Comparison of ENCODE assay signal across 9 cellular contexts in genomic region chr6:90411292-90411781, GRCh38.
DNase-seq lines count a peak whose midpoint lies in the region; ATAC-seq and TF ChIP-seq lines count a peak whose summit lies in the region.
"Had no signal": no experiment of that assay in that cellular context is flagged by ENCODE, and none has a peak within 500 bp of the region (broad histone marks: within the 10 kb centered on the region; RNA-seq: fewer than 3 reads in every experiment).

No MANE protein-coding gene starts in this region.

- H3K36me3 Mint-ChIP-seq in activated T-helper 17 cell treated with anti-CD3 and anti-CD28 coated beads, Interleukin-2, amount 50 U/mL, for 72 hours (ENCODE audit: low read depth), result no peaks in the 10 kb centered on the region

- in situ Hi-C loops in KBM-7 (cut with MboI; ENCODE audit: low pct_unique_long_range_greater_than_20kb, low sequenced_read_pairs), result no loop called here

- TF ChIP-seq CTCF in GM10266 (IDR thresholded peaks at IDR 0.05; ENCODE audit: control insufficient read depth, insufficient read depth, low read depth, missing control alignments), result no peak
- TF ChIP-seq CTCF in suprapubic skin (IDR thresholded peaks at IDR 0.05), result no peak

- H3K4me3 Mint-ChIP-seq in activated T-helper 17 cell treated with anti-CD3 and anti-CD28 coated beads, Interleukin-2, amount 50 U/mL, for 72 hours, result peak overlapping the region; percentile 78
- H3K4me3 Mint-ChIP-seq: dendritic cell treated with granulocyte-macrophage colony-stimulating factor and Interleukin-4, amounts not matched to agents 40 ng/mL and 50 ng/mL, for 4 days had no signal

- H3K4me3 ChIP-seq in HUES6 (ENCODE audit: low read depth, low read length), result 0 out of 2 replicates have a peak overlapping the region, but pooled peaks have one; percentile 8
- H3K4me3 ChIP-seq in suprapubic skin, result no peak overlapping the region

- peaks cover 10% of the 10 kb centered on the region for H3K9me3 Mint-ChIP-seq in activated T-helper 17 cell treated with anti-CD3 and anti-CD28 coated beads, Interleukin-2, amount 50 U/mL, for 72 hours
- H3K9me3 Mint-ChIP-seq: dendritic cell treated with granulocyte-macrophage colony-stimulating factor and Interleukin-4, amounts not matched to agents 40 ng/mL and 50 ng/mL, for 4 days had no signal

- peak; percentile 65 for DNase-seq in GM10266 (ENCODE audit: extremely low spot score)
- DNase-seq in stimulated activated CD4-positive, alpha-beta T cell treated with anti-CD3 and anti-CD28 coated beads, Interleukin-1b, Interleukin-23, amount 100 ng/mL, for 48 hours, result peak; percentile 87
- no peak for DNase-seq in NCI-H187 (lab: John Stamatoyannopoulos, UW)
- no peak for DNase-seq in KBM-7
- no peak for DNase-seq in suprapubic skin (ENCODE audit: low spot score in 2 of 2)

- H3K9ac ChIP-seq in HUES6 (ENCODE audit: low read length), result peak overlapping the region; percentile 42

- H3K27ac ChIP-seq in HUES6 (ENCODE audit: low read depth, low read length), result peak overlapping the region; percentile 50; the same call in 1 of the 2 replicates
- H3K27ac ChIP-seq in suprapubic skin, result no peak overlapping the region

- H3K9me3 ChIP-seq in HUES6 (ENCODE audit: control insufficient read depth, insufficient read depth, low read depth, low read length) (no peaks in the 10 kb centered on the region), suprapubic skin (no peaks in the 10 kb centered on the region)

- TF ChIP-seq POLR2A in suprapubic skin (IDR thresholded peaks at IDR 0.05), result no peak

- H3K4me1 ChIP-seq in HUES6 (ENCODE audit: control insufficient read depth, insufficient read depth, low read length) (peaks cover 46% of the 10 kb centered on the region), suprapubic skin (peaks cover 11% of the 10 kb centered on the region)

- peaks cover 66% of the 10 kb centered on the region for H3K4me1 Mint-ChIP-seq in activated T-helper 17 cell treated with anti-CD3 and anti-CD28 coated beads, Interleukin-2, amount 50 U/mL, for 72 hours

- TF ChIP-seq EP300 in suprapubic skin (IDR thresholded peaks at IDR 0.05), result no peak

- no peaks in the 10 kb centered on the region for H3K36me3 ChIP-seq in HUES6 (ENCODE audit: control insufficient read depth, insufficient read depth, low read length)
- H3K36me3 ChIP-seq in suprapubic skin, result no peaks in the 10 kb centered on the region

- no peaks in the 10 kb centered on the region for H3K27me3 Mint-ChIP-seq in activated T-helper 17 cell treated with anti-CD3 and anti-CD28 coated beads, Interleukin-2, amount 50 U/mL, for 72 hours

- H3K27ac Mint-ChIP-seq in activated T-helper 17 cell treated with anti-CD3 and anti-CD28 coated beads, Interleukin-2, amount 50 U/mL, for 72 hours, result peak overlapping the region; percentile 45
- H3K27ac Mint-ChIP-seq: dendritic cell treated with granulocyte-macrophage colony-stimulating factor and Interleukin-4, amounts not matched to agents 40 ng/mL and 50 ng/mL, for 4 days had no signal

- 55% methylated on average over 7 of the region's 7 CpGs for WGBS in suprapubic skin

- peak; percentile 95 for ATAC-seq in GM21717 (IDR thresholded peaks at IDR 0.05; ENCODE audit: unreplicated experiment)
- peak; percentile 93 for ATAC-seq in activated T-helper 17 cell treated with anti-CD3 and anti-CD28 coated beads, Interleukin-2, amount 50 U/mL, for 72 hours (replicated peaks)

- peaks cover 10% of the 10 kb centered on the region for H3K27me3 ChIP-seq in HUES6 (ENCODE audit: control insufficient read depth, insufficient read depth, low read length)
- no peaks in the 10 kb centered on the region for H3K27me3 ChIP-seq in suprapubic skin

Comparison
In these comparisons a context has a peak if more than half of its experiments do, and no peak if none do; other contexts are left out.
1. DNase-seq: peak in GM10266 (single experiment) and stimulated activated CD4-positive, alpha-beta T cell treated with anti-CD3 and anti-CD28 coated beads, Interleukin-1b, Interleukin-23, amount 100 ng/mL, for 48 hours (single experiment); none in NCI-H187 (0 of 2), KBM-7 (single experiment) and suprapubic skin (0 of 2).